8 cellular contexts compared by ENCODE assay signal in the genomic region with DNA sequence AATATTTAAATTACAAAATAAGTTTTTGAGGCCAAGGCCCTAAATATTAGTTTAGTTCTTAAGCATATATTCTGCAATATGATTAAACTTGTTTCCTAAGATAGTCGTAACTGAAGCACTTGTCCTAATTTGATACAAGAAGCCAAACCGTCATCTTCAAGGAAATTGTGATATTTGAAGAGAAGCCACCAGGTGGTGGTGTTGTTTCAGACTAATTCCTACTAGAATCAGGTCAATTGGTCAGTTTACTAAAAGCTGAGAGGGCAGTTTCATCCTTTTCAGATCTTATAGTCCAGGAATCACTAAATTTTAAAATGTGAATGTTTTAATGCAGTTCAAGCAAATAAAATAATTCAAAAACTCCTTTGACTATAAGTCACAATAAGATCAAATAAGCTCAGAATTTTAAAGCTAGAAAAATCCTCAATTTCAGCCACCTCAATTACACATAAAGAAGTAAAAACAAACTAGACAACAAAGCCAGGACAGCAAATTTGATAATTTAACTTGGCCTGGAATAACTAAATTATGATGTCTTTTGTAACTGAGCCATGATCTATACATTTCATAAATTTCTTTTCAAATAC. TPM values are rescaled to one million over a fixed set of nuclear protein-coding genes. Genes with fewer than 3 reads are reported as not detected.
A peak's percentile ranks its signal among the peaks of the same experiment; 100 is the strongest.
DNase-seq lines count a peak whose midpoint lies in the region; ATAC-seq and TF ChIP-seq lines count a peak whose summit lies in the region.

No MANE protein-coding gene starts in this region.

- no peak overlapping the region for H3K4me3 Mint-ChIP-seq in stimulated activated naive CD8-positive, alpha-beta T cell treated with anti-CD3 and anti-CD28 coated beads, Interleukin-15, amount 100 ng/mL, for 72 hours
- H3K4me3 Mint-ChIP-seq in MCF 10A (ENCODE audit: unreplicated experiment), result no peak overlapping the region

- no peak for ATAC-seq in stimulated activated naive CD8-positive, alpha-beta T cell treated with anti-CD3 and anti-CD28 coated beads, Interleukin-15, Interleukin-2, amounts not matched to agents 100 U/mL and 50 U/mL, for 24 hours
- ATAC-seq in stimulated activated naive CD8-positive, alpha-beta T cell treated with anti-CD3 and anti-CD28 coated beads, Interleukin-15, amount 100 ng/mL, for 72 hours, result no peak

- TF ChIP-seq CTCF in HL-60 (IDR thresholded peaks at IDR 0.05; ENCODE audit: insufficient read depth, low read length), result no peak
- TF ChIP-seq CTCF in MCF 10A (IDR thresholded peaks at IDR 0.05; ENCODE audit: unreplicated experiment), result peak; percentile 46
- TF ChIP-seq CTCF in vagina (IDR thresholded peaks at IDR 0.05), result peak in 2 of 3 experiments; percentile 39 to 55

- TF ChIP-seq POLR2A in vagina (IDR thresholded peaks at IDR 0.05), result no peak

- H3K36me3 ChIP-seq in vagina, result no peaks in the 10 kb centered on the region

- no peaks in the 10 kb centered on the region for H3K36me3 Mint-ChIP-seq in MCF 10A (ENCODE audit: insufficient read depth, unreplicated experiment)

- H3K27me3 ChIP-seq in HL-60 (ENCODE audit: insufficient read depth, poor library complexity, severe bottlenecking) (no peaks in the 10 kb centered on the region), vagina (no peaks in the 10 kb centered on the region)

- H3K4me1 Mint-ChIP-seq in stimulated activated naive CD8-positive, alpha-beta T cell treated with anti-CD3 and anti-CD28 coated beads, Interleukin-15, amount 100 ng/mL, for 72 hours, result no peaks in the 10 kb centered on the region
- H3K4me1 Mint-ChIP-seq in MCF 10A (ENCODE audit: insufficient read depth, unreplicated experiment), result no peaks in the 10 kb centered on the region

- H3K9me3 ChIP-seq in vagina, result no peaks in the 10 kb centered on the region

- DNase-seq in stimulated activated naive CD8-positive, alpha-beta T cell treated with anti-CD3 and anti-CD28 coated beads, Interleukin-15, Interleukin-2, amounts not matched to agents 100 U/mL and 50 U/mL, for 24 hours, result peak; percentile 19
- no peak for DNase-seq in stimulated activated naive CD8-positive, alpha-beta T cell treated with anti-CD3 and anti-CD28 coated beads, Interleukin-15, amount 100 ng/mL, for 72 hours
- DNase-seq in HL-60 (ENCODE audit: low read depth in 1 of 2, low spot score in 1 of 2) (peak; percentile 8 to 45), NCI-H774 (lab: John Stamatoyannopoulos, UW) (peak; percentile 76), MCF 10A (ENCODE audit: unreplicated experiment) (peak; percentile 77), left kidney (ENCODE audit: low read depth, low spot score) (peak; percentile 81), vagina (ENCODE audit: extremely low spot score in 2 of 2) (no peak)
- no peak for DNase-seq in stimulated activated naive CD4-positive, alpha-beta T cell treated with Interleukin-2 at 50 U/mL for 16 hours (lab: John Stamatoyannopoulos, UW)

- no peak overlapping the region for H3K27ac ChIP-seq in HL-60 (replicated peaks)
- H3K27ac ChIP-seq in vagina, result no peak overlapping the region

- H3K4me3 ChIP-seq in HL-60 (replicated peaks; ENCODE audit: insufficient read depth, low read length), result no peak overlapping the region
- H3K4me3 ChIP-seq in vagina, result no peak overlapping the region

- no TSS peak for BruUV-seq in MCF 10A (replicated peaks; lab: Mats Ljungman, UMichigan)

- intact Hi-C loops in MCF 10A (cut with micrococcal nuclease) (loop anchor here (1.0 to 10.0 kb wide), 6 partner anchors 160 to 1460 kb away; a partner anchor contains a TSS), vagina (cut with DNase I) (loop anchor here (10.0 kb wide), 1 partner anchor 340 kb away; no protein-coding TSS in a partner anchor)

- H3K4me1 ChIP-seq in vagina, result no peaks in the 10 kb centered on the region

- no peak overlapping the region for H3K27ac Mint-ChIP-seq in stimulated activated naive CD8-positive, alpha-beta T cell treated with anti-CD3 and anti-CD28 coated beads, Interleukin-15, amount 100 ng/mL, for 72 hours
- H3K27ac Mint-ChIP-seq in MCF 10A (ENCODE audit: low read depth, unreplicated experiment), result no peak overlapping the region

- CTCF ChIA-PET in MCF 10A (lab: Yijun Ruan, JAX), result interaction anchor here (0.5 to 1.1 kb wide), 18 partner anchors 9 to 619 kb away, joined by 3 to 11 read pairs (median 3); a partner anchor contains a TSS

- H3K27me3 Mint-ChIP-seq in stimulated activated naive CD8-positive, alpha-beta T cell treated with anti-CD3 and anti-CD28 coated beads, Interleukin-15, amount 100 ng/mL, for 72 hours, result peaks cover 12% of the 10 kb centered on the region
- no peaks in the 10 kb centered on the region for H3K27me3 Mint-ChIP-seq in MCF 10A (ENCODE audit: insufficient read depth, unreplicated experiment)

- POLR2A ChIA-PET in MCF 10A (lab: Yijun Ruan, JAX), result interaction anchor here (0.6 kb wide), 1 partner anchor 328 kb away, joined by 3 read pairs; no protein-coding TSS in a partner anchor

- no peaks in the 10 kb centered on the region for H3K9me3 Mint-ChIP-seq in stimulated activated naive CD8-positive, alpha-beta T cell treated with anti-CD3 and anti-CD28 coated beads, Interleukin-15, amount 100 ng/mL, for 72 hours
- no peaks in the 10 kb centered on the region for H3K9me3 Mint-ChIP-seq in MCF 10A (ENCODE audit: unreplicated experiment)

RNA-seq across cellular contexts. Expression of a gene that starts 7.1 kb away (rescaled TPM):
- total RNA-seq in MCF 10A (2022) (112 and 175 TPM in 2 replicates), vagina (75.9 TPM)

Comparison
In these comparisons a context has a peak if more than half of its experiments do, and no peak if none do; other contexts are left out.
1. DNase-seq: peak in stimulated activated naive CD8-positive, alpha-beta T cell treated with anti-CD3 and anti-CD28 coated beads, Interleukin-15, Interleukin-2, amounts not matched to agents 100 U/mL and 50 U/mL, for 24 hours (single experiment), HL-60 (2 of 2), NCI-H774 (single experiment), MCF 10A (single experiment) and left kidney (single experiment); none in stimulated activated naive CD8-positive, alpha-beta T cell treated with anti-CD3 and anti-CD28 coated beads, Interleukin-15, amount 100 ng/mL, for 72 hours (0 of 2), vagina (0 of 2) and stimulated activated naive CD4-positive, alpha-beta T cell treated with Interleukin-2 at 50 U/mL for 16 hours (single experiment).